In genomic region chr6:152983637-152984386, GRCh38 we compare ENCODE assay signal across 1 cellular context.
TF ChIP-seq lines count a peak whose summit lies in the region.

No MANE protein-coding gene starts in this region.

TF ChIP-seq in WTC11, 78 proteins besides CTCF, POLR2A, EP300 and RAD21 (continued from another document):
- no peak for TF ChIP-seq ZNF532 (CRISPR knock-in tag; IDR thresholded peaks at IDR 0.05; ENCODE audit: borderline replicate concordance)
